In the genomic region with DNA sequence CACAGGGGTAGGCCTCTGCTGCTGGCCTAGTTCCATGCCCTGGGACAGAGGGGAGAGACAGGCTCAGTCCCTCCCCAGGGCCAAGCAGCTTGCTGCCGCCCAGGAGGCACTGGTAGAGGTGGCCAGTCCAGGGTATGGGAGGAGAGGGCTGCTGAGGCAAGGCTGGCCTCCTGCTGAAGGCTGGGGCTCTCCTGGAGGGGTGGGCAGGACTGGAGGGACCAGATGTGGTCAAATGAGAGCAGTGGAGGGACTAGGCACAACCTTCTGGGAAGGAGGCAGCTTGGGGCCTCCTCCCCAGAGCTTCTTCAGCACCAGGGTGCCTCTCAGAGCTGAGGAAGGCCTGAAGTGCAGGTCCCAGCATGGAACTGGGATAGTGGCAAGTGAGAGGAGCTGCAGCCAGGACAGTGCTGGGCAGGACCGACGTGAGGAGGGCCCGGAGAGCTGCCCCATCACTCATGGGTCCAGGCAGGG, we compare ENCODE assay signal across 18 cellular contexts. TPM values are rescaled to one million over a fixed set of nuclear protein-coding genes. Genes with fewer than 3 reads are reported as not detected.
DNase-seq lines count a peak whose midpoint lies in the region; ATAC-seq and TF ChIP-seq lines count a peak whose summit lies in the region.
"Had no signal": no experiment of that assay in that cellular context is flagged by ENCODE, and none has a peak within 500 bp of the region (broad histone marks: within the 10 kb centered on the region; RNA-seq: fewer than 3 reads in every experiment).

No MANE protein-coding gene starts in this region.

- H3K36me3 Mint-ChIP-seq in CD14-positive monocyte (no peaks in the 10 kb centered on the region), chondrocyte (ENCODE audit: low read depth) (no peaks in the 10 kb centered on the region), type B pancreatic cell (no peaks in the 10 kb centered on the region)
- H3K36me3 Mint-ChIP-seq: CD8-positive, alpha-beta T cell had no signal

- no peak overlapping the region for H3K4me3 Mint-ChIP-seq in CD14-positive monocyte
- no peak overlapping the region for H3K4me3 Mint-ChIP-seq in chondrocyte (ENCODE audit: unreplicated experiment)
- no peak overlapping the region for H3K4me3 Mint-ChIP-seq in type B pancreatic cell
- H3K4me3 Mint-ChIP-seq: CD8-positive, alpha-beta T cell had no signal

- no peak for TF ChIP-seq CTCF in CD14-positive monocyte (IDR thresholded peaks at IDR 0.05)
- no peak for TF ChIP-seq CTCF in chondrocyte (IDR thresholded peaks at IDR 0.05)
- TF ChIP-seq CTCF in type B pancreatic cell (conservative IDR thresholded peaks at IDR 0.05), result no peak

- intact Hi-C loops in CD14-positive monocyte (cut with micrococcal nuclease), result no loop called here

- H3K9me3 Mint-ChIP-seq in CD14-positive monocyte (peaks cover 0 to 7% (median 3%) of the 10 kb centered on the region in 7 donors), chondrocyte (ENCODE audit: low read depth) (no peaks in the 10 kb centered on the region), type B pancreatic cell (no peaks in the 10 kb centered on the region)
- H3K9me3 Mint-ChIP-seq: CD8-positive, alpha-beta T cell had no signal

- peaks cover 16 to 25% (median 19%) of the 10 kb centered on the region in 3 donors for H3K27me3 Mint-ChIP-seq in CD14-positive monocyte (ENCODE audit: low read depth in 3 of 3)
- peaks cover 11% of the 10 kb centered on the region for H3K27me3 Mint-ChIP-seq in chondrocyte (ENCODE audit: low read depth)
- H3K27me3 Mint-ChIP-seq in type B pancreatic cell, result peaks cover 33% of the 10 kb centered on the region

- H3K4me1 Mint-ChIP-seq in CD14-positive monocyte (no peaks in the 10 kb centered on the region), chondrocyte (ENCODE audit: low read depth) (no peaks in the 10 kb centered on the region), type B pancreatic cell (ENCODE audit: unreplicated experiment) (peaks cover 13% of the 10 kb centered on the region)

- DNase-seq in CD14-positive monocyte (ENCODE audit: low spot score), result peak; percentile 33
- DNase-seq in chondrocyte (ENCODE audit: low spot score), result peak; percentile 66
- DNase-seq in mesenteric fat pad (ENCODE audit: low spot score), result peak; percentile 72
- DNase-seq in type B pancreatic cell (ENCODE audit: extremely low spot score, unreplicated experiment), result peak; percentile 40
- DNase-seq in COLO829 (ENCODE audit: low spot score), result no peak
- no peak for DNase-seq in stimulated activated naive CD8-positive, alpha-beta T cell treated with anti-CD3 and anti-CD28 coated beads, Interleukin-15, Interleukin-2, amounts not matched to agents 100 U/mL and 50 U/mL, for 24 hours
- DNase-seq in SW 1271 (lab: John Stamatoyannopoulos, UW), result no peak
- DNase-seq: KG1; MV-4-11; NCI-H1694 treated with DMSO at 0.1 percent for 48 hours; NCI-H748 treated with DMSO at 0.1 percent for 48 hours; NK-92 treated with Interleukin-12 subunit alpha and Interleukin-12 subunit beta, amount 100 ng/mL, for 24 hours; SHP77 treated with DMSO at 0.1 percent for 48 hours had no signal

- H3K27ac Mint-ChIP-seq in CD14-positive monocyte, result no peak overlapping the region
- no peak overlapping the region for H3K27ac Mint-ChIP-seq in chondrocyte (ENCODE audit: unreplicated experiment)
- H3K27ac Mint-ChIP-seq in type B pancreatic cell, result no peak overlapping the region
- H3K27ac Mint-ChIP-seq: CD8-positive, alpha-beta T cell had no signal

- no peak for ATAC-seq in stimulated activated naive CD8-positive, alpha-beta T cell treated with anti-CD3 and anti-CD28 coated beads, Interleukin-15, Interleukin-2, amounts not matched to agents 100 U/mL and 50 U/mL, for 24 hours
- ATAC-seq: CD8-positive, alpha-beta T cell had no signal

RNA-seq across cellular contexts. Expression of gene VSTM2B, which starts 29.8 kb away (rescaled TPM):
- not detected for polyA plus RNA-seq in CD14-positive monocyte
- total RNA-seq in chondrocyte (not detected in 3 replicates), mesenteric fat pad (not detected), type B pancreatic cell (ENCODE audit: low replicate concordance) (0.68 TPM in 1 of 2 replicates, not detected in the other)
- total RNA-seq: A673; CD8-positive, alpha-beta T cell; NCI-H460; OCI-LY7; RPMI7951 had no signal

Comparison
In these comparisons a context has a peak if more than half of its experiments do, and no peak if none do; other contexts are left out.
1. DNase-seq: peak in CD14-positive monocyte (single experiment), chondrocyte (single experiment), mesenteric fat pad (single experiment) and type B pancreatic cell (single experiment); none in COLO829 (single experiment), stimulated activated naive CD8-positive, alpha-beta T cell treated with anti-CD3 and anti-CD28 coated beads, Interleukin-15, Interleukin-2, amounts not matched to agents 100 U/mL and 50 U/mL, for 24 hours (single experiment) and SW 1271 (0 of 2).